In genomic region chr6:15305496-15305895, GRCh38 we compare ENCODE assay signal across 12 cellular contexts. TPM values are rescaled to one million over a fixed set of nuclear protein-coding genes. Genes with fewer than 3 reads are reported as not detected.
DNase-seq lines count a peak whose midpoint lies in the region; ATAC-seq, FAIRE-seq and TF ChIP-seq lines count a peak whose summit lies in the region.
"Had no signal": no experiment of that assay in that cellular context is flagged by ENCODE, and none has a peak within 500 bp of the region (broad histone marks: within the 10 kb centered on the region; RNA-seq: fewer than 3 reads in every experiment).

No MANE protein-coding gene starts in this region.

- H3K4me2 ChIP-seq in astrocyte (ENCODE audit: low read length) (peak overlapping the region; percentile 4), mammary epithelial cell (ENCODE audit: insufficient read depth, low read depth, low read length) (no peak overlapping the region)

- in situ Hi-C loops in mammary epithelial cell (cut with MboI; ENCODE audit: low sequenced_read_pairs in 2 of 2), result no loop called here

- FAIRE-seq in astrocyte (lab: Jason Lieb, UNC) (no peak), kidney (lab: Jason Lieb, UNC) (no peak)

- no peaks in the 10 kb centered on the region for H3K36me3 ChIP-seq in CD8-positive, alpha-beta T cell (ENCODE audit: insufficient read depth, low read length)
- H3K36me3 ChIP-seq in astrocyte (ENCODE audit: insufficient read depth, low read length), result no peaks in the 10 kb centered on the region
- H3K36me3 ChIP-seq in kidney (ENCODE audit: control insufficient read depth in 1 of 2, insufficient read depth in 2 of 2, low read length in 2 of 2), result no peaks in the 10 kb centered on the region
- no peaks in the 10 kb centered on the region for H3K36me3 ChIP-seq in H7 (replicated peaks; ENCODE audit: control insufficient read depth, insufficient read depth, low read length)
- H3K36me3 ChIP-seq in mammary epithelial cell (ENCODE audit: insufficient read depth, low read length), result no peaks in the 10 kb centered on the region

- H3K27ac ChIP-seq in CD8-positive, alpha-beta T cell (ENCODE audit: low read depth, low read length), result no peak overlapping the region
- H3K27ac ChIP-seq in astrocyte (ENCODE audit: low read depth, low read length) (no peak overlapping the region), kidney (ENCODE audit: low read depth in 2 of 2, low read length in 2 of 2) (no peak overlapping the region), mammary epithelial cell (ENCODE audit: insufficient read depth, low read depth, low read length) (no peak overlapping the region)

- no TSS peak for BruUV-seq in mammary epithelial cell (replicated peaks; lab: Mats Ljungman, UMichigan)

- no peaks in the 10 kb centered on the region for H3K9me3 ChIP-seq in CD8-positive, alpha-beta T cell (ENCODE audit: low read length)
- H3K9me3 ChIP-seq in astrocyte (ENCODE audit: insufficient read depth, low read depth, low read length), result no peaks in the 10 kb centered on the region
- H3K9me3 ChIP-seq in kidney (ENCODE audit: control insufficient read depth in 1 of 2, low read length in 2 of 2), result no peaks in the 10 kb centered on the region
- H3K9me3 ChIP-seq in mammary epithelial cell (replicated peaks; ENCODE audit: insufficient read depth, low read length), result no peaks in the 10 kb centered on the region

- no peak for TF ChIP-seq CTCF in CD8-positive, alpha-beta T cell (IDR thresholded peaks at IDR 0.05)
- no peak for TF ChIP-seq CTCF in astrocyte (IDR thresholded peaks at IDR 0.05; ENCODE audit: insufficient read depth, low read depth, low read length)
- no peak for TF ChIP-seq CTCF in kidney (IDR thresholded peaks at IDR 0.05; ENCODE audit: borderline replicate concordance, extremely low read depth, insufficient read depth)
- no peak for TF ChIP-seq CTCF in mammary epithelial cell (conservative IDR thresholded peaks at IDR 0.05 in 1 of 2, IDR thresholded peaks at IDR 0.05 in 1 of 2; ENCODE audit: extremely low read depth in 1 of 2, insufficient read depth in 1 of 2, low read depth in 1 of 2, low read length in 2 of 2)

- CTCF ChIA-PET in CD8-positive, alpha-beta T cell (lab: Charles Lee), result interaction anchor here (2.0 kb wide), 1 partner anchor 21 kb away, joined by 4 read pairs; no protein-coding TSS in a partner anchor
- CTCF ChIA-PET in mammary epithelial cell (lab: Charles Lee; ENCODE audit: low non-redundant PET), result no interaction called here

- DNase-seq in CD8-positive, alpha-beta T cell, result no peak
- DNase-seq in astrocyte (ENCODE audit: low read depth), result no peak
- no peak for DNase-seq in kidney
- DNase-seq in SW480 (ENCODE audit: low spot score), result no peak
- no peak for DNase-seq in H7
- no peak for DNase-seq in mammary epithelial cell
- DNase-seq: cortex of kidney; NCI-H187 treated with DMSO at 0.1 percent for 48 hours; SHP77; stimulated activated CD4-positive, alpha-beta T cell treated with anti-CD3 and anti-CD28 coated beads, Interleukin-4, amount 100 ng/mL, for 24 hours had no signal

- H3K27me3 Mint-ChIP-seq in CD8-positive, alpha-beta T cell (ENCODE audit: low read depth), result no peaks in the 10 kb centered on the region
- H3K27me3 Mint-ChIP-seq in astrocyte (ENCODE audit: low read depth, unreplicated experiment), result no peaks in the 10 kb centered on the region

- H4K20me1 ChIP-seq in astrocyte (ENCODE audit: insufficient read depth, low read length) (peaks cover 86% of the 10 kb centered on the region), mammary epithelial cell (ENCODE audit: insufficient read depth, low read length) (no peaks in the 10 kb centered on the region)

- H3K9ac ChIP-seq in astrocyte (ENCODE audit: low read length) (no peak overlapping the region), kidney (ENCODE audit: low read length in 2 of 2) (no peak overlapping the region), mammary epithelial cell (ENCODE audit: insufficient read depth, low read length) (no peak overlapping the region)

- ATAC-seq in CD8-positive, alpha-beta T cell, result peak; percentile 58
- peak; percentile 40 for ATAC-seq in GM19452 (IDR thresholded peaks at IDR 0.05; ENCODE audit: unreplicated experiment)
- peak; percentile 52 for ATAC-seq in HG03354 (IDR thresholded peaks at IDR 0.05; ENCODE audit: poor library complexity, severe bottlenecking, unreplicated experiment)

- H3K4me1 ChIP-seq in CD8-positive, alpha-beta T cell (ENCODE audit: insufficient read depth, low read length), result peaks cover 45% of the 10 kb centered on the region
- peaks cover 8% of the 10 kb centered on the region for H3K4me1 ChIP-seq in astrocyte (ENCODE audit: insufficient read depth, low read length)
- peaks cover 4 to 19% of the 10 kb centered on the region in 2 donors for H3K4me1 ChIP-seq in kidney (ENCODE audit: control insufficient read depth in 1 of 2, insufficient read depth in 1 of 2, low read depth in 1 of 2, low read length in 2 of 2)
- no peaks in the 10 kb centered on the region for H3K4me1 ChIP-seq in mammary epithelial cell (ENCODE audit: insufficient read depth, low read length)

- no peak overlapping the region for H2AFZ ChIP-seq in astrocyte (ENCODE audit: low read depth, low read length)
- no peak overlapping the region for H2AFZ ChIP-seq in mammary epithelial cell (ENCODE audit: low read depth, low read length)

- H3K9me3 Mint-ChIP-seq in CD8-positive, alpha-beta T cell, result no peaks in the 10 kb centered on the region
- H3K9me3 Mint-ChIP-seq in astrocyte (ENCODE audit: unreplicated experiment), result no peaks in the 10 kb centered on the region

- intact Hi-C loops in CD8-positive, alpha-beta T cell (cut with DNase I, micrococcal nuclease), result loop anchor here in 1 of 2 experiments (5.0 kb wide), 1 partner anchor 38 kb away; no protein-coding TSS in a partner anchor
- intact Hi-C loops in kidney (cut with DNase I) (no loop called here), mammary epithelial cell (cut with micrococcal nuclease) (no loop called here)

- peak overlapping the region; percentile 53 for H3K27ac Mint-ChIP-seq in CD8-positive, alpha-beta T cell
- no peak overlapping the region for H3K27ac Mint-ChIP-seq in astrocyte (ENCODE audit: unreplicated experiment)

- H3K79me2 ChIP-seq in astrocyte (ENCODE audit: insufficient read depth, low read length) (peaks cover 93% of the 10 kb centered on the region), mammary epithelial cell (ENCODE audit: insufficient read depth, low read length) (peaks cover 97% of the 10 kb centered on the region)

- dilution Hi-C loops in mammary epithelial cell (cut with HindIII; ENCODE audit: low sequenced_read_pairs), result no loop called here

- H3K36me3 Mint-ChIP-seq in CD8-positive, alpha-beta T cell, result peaks cover 7% of the 10 kb centered on the region
- no peaks in the 10 kb centered on the region for H3K36me3 Mint-ChIP-seq in astrocyte (ENCODE audit: low read depth, unreplicated experiment)

- peaks cover 71% of the 10 kb centered on the region for H3K4me1 Mint-ChIP-seq in CD8-positive, alpha-beta T cell (ENCODE audit: low read depth)
- peaks cover 51% of the 10 kb centered on the region for H3K4me1 Mint-ChIP-seq in astrocyte (ENCODE audit: low read depth, unreplicated experiment)

- no peak overlapping the region for H3K4me3 ChIP-seq in CD8-positive, alpha-beta T cell (ENCODE audit: low read depth, low read length)
- H3K4me3 ChIP-seq in astrocyte (ENCODE audit: insufficient read depth, low read depth, low read length), result no peak overlapping the region
- no peak overlapping the region for H3K4me3 ChIP-seq in kidney (ENCODE audit: low read length in 2 of 2)
- H3K4me3 ChIP-seq in H7 (ENCODE audit: insufficient read depth, low read depth, low read length), result no peak overlapping the region
- no peak overlapping the region for H3K4me3 ChIP-seq in mammary epithelial cell (replicated peaks in 1 of 3; ENCODE audit: insufficient read depth in 1 of 3, low read depth in 2 of 3, low read length in 3 of 3)

- H3K27me3 ChIP-seq in CD8-positive, alpha-beta T cell (ENCODE audit: insufficient read depth, low read length), result no peaks in the 10 kb centered on the region
- H3K27me3 ChIP-seq in astrocyte (ENCODE audit: insufficient read depth, low read length) (no peaks in the 10 kb centered on the region), H7 (ENCODE audit: control insufficient read depth, insufficient read depth, low read length) (no peaks in the 10 kb centered on the region), mammary epithelial cell (ENCODE audit: insufficient read depth, low read length) (no peaks in the 10 kb centered on the region)

- POLR2A ChIA-PET in CD8-positive, alpha-beta T cell (lab: Charles Lee), result interaction anchor here (1.3 kb wide), 1 partner anchor 9 kb away, joined by 3 read pairs; no protein-coding TSS in a partner anchor

- H3K4me3 Mint-ChIP-seq in CD8-positive, alpha-beta T cell, result peak overlapping the region; percentile 3
- no peak overlapping the region for H3K4me3 Mint-ChIP-seq in astrocyte (ENCODE audit: unreplicated experiment)

RNA-seq across cellular contexts. Expression of gene JARID2, which starts 59.6 kb away (rescaled TPM):
- total RNA-seq in CD8-positive, alpha-beta T cell, result 10 to 100 TPM; 30.6 to 31.2 TPM
- total RNA-seq in astrocyte (23.3 and 24.2 TPM in 2 replicates), kidney (12.3 TPM), mammary epithelial cell (10 to 100 TPM; 10.3 to 25.8 TPM)
- polyA plus RNA-seq in kidney (ENCODE audit: insufficient read depth, low read depth, low replicate concordance) (1.8 TPM), mammary epithelial cell (13.7 TPM)
- total RNA-seq in H7 (2014; rRNA removed; shearing (Covaris generic)), result 95.2 and 147 TPM in 2 replicates
- 32.0 TPM for polyA minus RNA-seq in mammary epithelial cell
